Comparison of ENCODE assay signal across 8 cellular contexts in genomic region chr18:37476182-37476581, GRCh38.
DNase-seq lines count a peak whose midpoint lies in the region; ATAC-seq and TF ChIP-seq lines count a peak whose summit lies in the region.

No MANE protein-coding gene starts in this region.

- H3K4me3 ChIP-seq in BE2C (ENCODE audit: low read depth, low read length) = no peak overlapping the region
- no peak overlapping the region for H3K4me3 ChIP-seq in colonic mucosa

- peaks cover under 1% of the 10 kb centered on the region; the same call in 1 of the 2 replicates for H3K4me1 ChIP-seq in BE2C
- no peaks in the 10 kb centered on the region for H3K4me1 ChIP-seq in colonic mucosa

- DNase-seq in BE2C (peak; percentile 31), NCI-H1105 treated with DMSO at 0.1 percent for 48 hours (lab: John Stamatoyannopoulos, UW) (peak; percentile 48), colonic mucosa (peak; percentile 19), pons (ENCODE audit: low spot score) (peak; percentile 21), SIG-M5 (lab: John Stamatoyannopoulos, UW) (no peak)

- no peak for ATAC-seq in GM18520 (IDR thresholded peaks at IDR 0.05; ENCODE audit: unreplicated experiment)
- no peak for ATAC-seq in HG03280 (IDR thresholded peaks at IDR 0.05; ENCODE audit: unreplicated experiment)

- no peaks in the 10 kb centered on the region for H3K9me3 ChIP-seq in BE2C
- H3K9me3 ChIP-seq in colonic mucosa = no peaks in the 10 kb centered on the region

- H3K27ac ChIP-seq in colonic mucosa = no peak overlapping the region

- no peaks in the 10 kb centered on the region for H3K36me3 ChIP-seq in BE2C
- H3K36me3 ChIP-seq in colonic mucosa = no peaks in the 10 kb centered on the region

- intact Hi-C loops in colonic mucosa (cut with DNase I) = no loop called here

- no peak overlapping the region for H3K9ac ChIP-seq in colonic mucosa (ENCODE audit: low read depth in 2 of 2, low read length in 2 of 2)

- H3K27me3 ChIP-seq in BE2C (no peaks in the 10 kb centered on the region), colonic mucosa (no peaks in the 10 kb centered on the region)

- TF ChIP-seq CTCF in BE2C (IDR thresholded peaks at IDR 0.05; ENCODE audit: low read depth, low read length) (peak; percentile 61), GM12873 (IDR thresholded peaks at IDR 0.05; ENCODE audit: insufficient read depth, low read depth, low read length, missing control alignments) (peak; percentile 71), colonic mucosa (IDR thresholded peaks at IDR 0.05) (peak; percentile 23)
